ENCODE assay signal across 9 cellular contexts in the genomic region with DNA sequence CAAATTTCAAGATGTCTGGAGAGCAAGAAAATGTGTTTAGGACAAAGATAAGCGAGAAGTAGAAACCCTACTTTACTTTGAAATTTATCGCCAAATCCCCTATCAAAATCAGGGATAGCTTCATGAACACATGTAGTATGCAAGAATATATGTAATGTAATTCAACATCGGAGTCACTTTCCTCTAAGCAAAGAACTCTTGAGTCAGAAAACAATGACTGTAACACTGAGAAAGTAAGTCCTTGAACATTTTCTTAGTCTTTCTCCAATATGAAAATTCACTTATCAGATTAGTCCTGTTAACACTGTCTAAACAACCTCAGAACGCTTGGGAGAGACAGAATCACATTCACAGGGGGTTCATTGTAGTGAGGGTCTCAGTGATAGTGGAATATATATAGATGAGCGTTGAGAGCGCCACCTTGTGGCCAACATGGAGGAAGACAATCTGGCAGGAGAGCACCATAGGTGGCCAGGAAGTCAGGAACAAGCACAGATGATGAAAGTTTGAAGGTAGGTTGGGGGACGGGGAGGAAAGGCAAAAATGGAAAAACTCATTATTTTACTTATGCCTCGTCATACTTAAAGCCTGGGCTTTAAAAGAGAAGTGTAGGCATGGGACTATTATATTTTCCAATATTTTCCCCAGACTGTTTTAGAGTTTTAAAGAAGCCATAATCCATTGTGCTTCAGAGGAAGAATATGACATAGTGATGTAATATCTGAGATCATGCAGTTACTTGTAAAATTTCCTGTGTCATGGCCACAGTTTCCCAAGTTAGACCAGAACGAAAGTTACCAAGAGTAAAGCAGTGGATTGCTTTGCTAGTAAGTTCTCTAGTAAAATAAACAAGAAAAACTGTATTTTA.
DNase-seq lines count a peak whose midpoint lies in the region; ATAC-seq and TF ChIP-seq lines count a peak whose summit lies in the region.
"Had no signal": no experiment of that assay in that cellular context is flagged by ENCODE, and none has a peak within 500 bp of the region (broad histone marks: within the 10 kb centered on the region; RNA-seq: fewer than 3 reads in every experiment).

No MANE protein-coding gene starts in this region.

- H3K4me3 ChIP-seq in DND-41 (ENCODE audit: low read depth in 1 of 2, low read length in 2 of 2) (no peak overlapping the region), heart left ventricle (no peak overlapping the region), sigmoid colon (no peak overlapping the region)

- intact Hi-C loops in activated T-helper 1 cell treated with anti-CD3 and anti-CD28 coated beads, Interleukin-12 subunit alpha, Interleukin-12 subunit beta, Interleukin-2, Interleukin-4 antibody, amounts not matched to agents 30 ng/mL and 10 ng/mL and 1 ng/mL, durations not matched to agents 14 hours and 24 hours and 36 hours (cut with micrococcal nuclease): loop anchor here (10.0 kb wide), 1 partner anchor 194 kb away; no protein-coding TSS in a partner anchor
- intact Hi-C loops in heart left ventricle (cut with DNase I) (loop anchor here in 5 of 10 donors (2.0 to 10.0 kb wide), 3 partner anchors 714 to 722 kb away; no protein-coding TSS in a partner anchor), sigmoid colon (cut with DNase I) (no loop called here)

- H3K36me3 ChIP-seq in DND-41 (ENCODE audit: insufficient read depth, low read length) (no peaks in the 10 kb centered on the region), heart left ventricle (no peaks in the 10 kb centered on the region), sigmoid colon (no peaks in the 10 kb centered on the region)

- TF ChIP-seq EP300 in sigmoid colon (IDR thresholded peaks at IDR 0.05): no peak

- no peaks in the 10 kb centered on the region for H3K27me3 Mint-ChIP-seq in activated T-helper 1 cell treated with anti-CD3 and anti-CD28 coated beads, Interleukin-12 subunit alpha, Interleukin-12 subunit beta, Interleukin-2, Interleukin-4 antibody, amounts not matched to agents 30 ng/mL and 10 ng/mL and 1 ng/mL, durations not matched to agents 14 hours and 24 hours and 36 hours (ENCODE audit: insufficient read depth)
- H3K27me3 Mint-ChIP-seq: activated naive CD4-positive, alpha-beta T cell treated with anti-CD3 and anti-CD28 coated beads, Interleukin-2, amount 50 U/mL, for 24 hours had no signal

- no peaks in the 10 kb centered on the region for H4K20me1 ChIP-seq in DND-41 (ENCODE audit: insufficient read depth, low read length)

- H3K79me2 ChIP-seq in DND-41 (ENCODE audit: insufficient read depth, low read length): no peaks in the 10 kb centered on the region

- H3K27ac ChIP-seq in DND-41 (ENCODE audit: low read length) (peak overlapping the region; percentile 3; the same call in 1 of the 2 replicates), heart left ventricle (no peak overlapping the region), sigmoid colon (no peak overlapping the region)

- H2AFZ ChIP-seq in DND-41 (ENCODE audit: low read depth, low read length): peak overlapping the region; percentile 28; the same call in 1 of the 2 replicates

- H3K4me2 ChIP-seq in DND-41 (ENCODE audit: insufficient read depth, low read length): no peak overlapping the region

- peak; percentile 97 for TF ChIP-seq CTCF in DND-41 (IDR thresholded peaks at IDR 0.05; ENCODE audit: borderline replicate concordance, extremely low read depth, low read length, poor library complexity, severe bottlenecking)
- peak; percentile 67 to 86 (median 79) for TF ChIP-seq CTCF in heart left ventricle (IDR thresholded peaks at IDR 0.05)
- TF ChIP-seq CTCF in sigmoid colon (IDR thresholded peaks at IDR 0.05): peak; percentile 4 to 71 (median 40)

- DNase-seq in DND-41 (peak; percentile 67), NCI-H82 (lab: John Stamatoyannopoulos, UW) (peak; percentile 88), heart left ventricle (peak in 4 of 5 donors; percentile 9 to 25 (median 22)), sigmoid colon (no peak)
- DNase-seq in activated T-helper 1 cell treated with anti-CD3 and anti-CD28 coated beads, Interleukin-12 subunit alpha, Interleukin-12 subunit beta, Interleukin-2, Interleukin-4 antibody, amounts not matched to agents 30 ng/mL and 10 ng/mL and 1 ng/mL, durations not matched to agents 14 hours and 24 hours and 36 hours (ENCODE audit: low spot score): peak; percentile 10

- no peaks in the 10 kb centered on the region for H3K36me3 Mint-ChIP-seq in activated T-helper 1 cell treated with anti-CD3 and anti-CD28 coated beads, Interleukin-12 subunit alpha, Interleukin-12 subunit beta, Interleukin-2, Interleukin-4 antibody, amounts not matched to agents 30 ng/mL and 10 ng/mL and 1 ng/mL, durations not matched to agents 14 hours and 24 hours and 36 hours (ENCODE audit: low read depth)
- H3K36me3 Mint-ChIP-seq: activated naive CD4-positive, alpha-beta T cell treated with anti-CD3 and anti-CD28 coated beads, Interleukin-2, amount 50 U/mL, for 24 hours had no signal

- peaks cover 18% of the 10 kb centered on the region for H3K4me1 ChIP-seq in DND-41 (ENCODE audit: insufficient read depth, low read length)
- H3K4me1 ChIP-seq in heart left ventricle: no peaks in the 10 kb centered on the region
- no peaks in the 10 kb centered on the region for H3K4me1 ChIP-seq in sigmoid colon

- no peak overlapping the region for H3K27ac Mint-ChIP-seq in activated T-helper 1 cell treated with anti-CD3 and anti-CD28 coated beads, Interleukin-12 subunit alpha, Interleukin-12 subunit beta, Interleukin-2, Interleukin-4 antibody, amounts not matched to agents 30 ng/mL and 10 ng/mL and 1 ng/mL, durations not matched to agents 14 hours and 24 hours and 36 hours
- H3K27ac Mint-ChIP-seq: activated naive CD4-positive, alpha-beta T cell treated with anti-CD3 and anti-CD28 coated beads, Interleukin-2, amount 50 U/mL, for 24 hours had no signal

- 31 to 38% (median 35%) methylated on average over 9 of the region's 9 CpGs for WGBS in heart left ventricle, 4 donors
- 34 to 38% methylated on average over 9 of the region's 9 CpGs for whole genome bisulfite sequencing in sigmoid colon, 2 donors

- no peak overlapping the region for H3K4me3 Mint-ChIP-seq in activated T-helper 1 cell treated with anti-CD3 and anti-CD28 coated beads, Interleukin-12 subunit alpha, Interleukin-12 subunit beta, Interleukin-2, Interleukin-4 antibody, amounts not matched to agents 30 ng/mL and 10 ng/mL and 1 ng/mL, durations not matched to agents 14 hours and 24 hours and 36 hours
- H3K4me3 Mint-ChIP-seq: activated naive CD4-positive, alpha-beta T cell treated with anti-CD3 and anti-CD28 coated beads, Interleukin-2, amount 50 U/mL, for 24 hours had no signal

- no peaks in the 10 kb centered on the region for H3K27me3 ChIP-seq in DND-41 (ENCODE audit: insufficient read depth, low read length, poor library complexity)
- no peaks in the 10 kb centered on the region for H3K27me3 ChIP-seq in heart left ventricle
- no peaks in the 10 kb centered on the region for H3K27me3 ChIP-seq in sigmoid colon

- H3K9ac ChIP-seq in DND-41 (ENCODE audit: low read depth, low read length): no peak overlapping the region

- peak; percentile 97 for ATAC-seq in DND-41 (ENCODE audit: insufficient read depth, low read depth)
- ATAC-seq in GM19467 (IDR thresholded peaks at IDR 0.05; ENCODE audit: unreplicated experiment): peak; percentile 93
- ATAC-seq in HG03521 (IDR thresholded peaks at IDR 0.05; ENCODE audit: unreplicated experiment): peak; percentile 92
- peak in 3 of 4 donors; percentile 45 to 59 (median 57) for ATAC-seq in heart left ventricle
- ATAC-seq in HG02588 (IDR thresholded peaks at IDR 0.05; ENCODE audit: unreplicated experiment): no peak

- no peak for TF ChIP-seq POLR2A in heart left ventricle (IDR thresholded peaks at IDR 0.05)
- no peak for TF ChIP-seq POLR2A in sigmoid colon (IDR thresholded peaks at IDR 0.05)

- H3K9me3 Mint-ChIP-seq in activated T-helper 1 cell treated with anti-CD3 and anti-CD28 coated beads, Interleukin-12 subunit alpha, Interleukin-12 subunit beta, Interleukin-2, Interleukin-4 antibody, amounts not matched to agents 30 ng/mL and 10 ng/mL and 1 ng/mL, durations not matched to agents 14 hours and 24 hours and 36 hours: no peaks in the 10 kb centered on the region

- H3K9me3 ChIP-seq in DND-41 (ENCODE audit: insufficient read depth, low read length, severe bottlenecking): no peaks in the 10 kb centered on the region
- peaks cover 0 to 9% (median 0%) of the 10 kb centered on the region in 12 donors for H3K9me3 ChIP-seq in heart left ventricle
- peaks cover 0 to 4% (median 0%) of the 10 kb centered on the region in 4 donors for H3K9me3 ChIP-seq in sigmoid colon

- H3K4me1 Mint-ChIP-seq in activated T-helper 1 cell treated with anti-CD3 and anti-CD28 coated beads, Interleukin-12 subunit alpha, Interleukin-12 subunit beta, Interleukin-2, Interleukin-4 antibody, amounts not matched to agents 30 ng/mL and 10 ng/mL and 1 ng/mL, durations not matched to agents 14 hours and 24 hours and 36 hours (ENCODE audit: low read depth): no peaks in the 10 kb centered on the region
- H3K4me1 Mint-ChIP-seq: activated naive CD4-positive, alpha-beta T cell treated with anti-CD3 and anti-CD28 coated beads, Interleukin-2, amount 50 U/mL, for 24 hours had no signal

Comparison
In these comparisons a context has a peak if more than half of its experiments do, and no peak if none do; other contexts are left out.
1. CTCF ChIP-seq: peak in every context shown above with its lines; median percentile 97 in DND-41; 79 in heart left ventricle; 40 in sigmoid colon.